ENCODE assay signal across 31 cellular contexts in the genomic region with DNA sequence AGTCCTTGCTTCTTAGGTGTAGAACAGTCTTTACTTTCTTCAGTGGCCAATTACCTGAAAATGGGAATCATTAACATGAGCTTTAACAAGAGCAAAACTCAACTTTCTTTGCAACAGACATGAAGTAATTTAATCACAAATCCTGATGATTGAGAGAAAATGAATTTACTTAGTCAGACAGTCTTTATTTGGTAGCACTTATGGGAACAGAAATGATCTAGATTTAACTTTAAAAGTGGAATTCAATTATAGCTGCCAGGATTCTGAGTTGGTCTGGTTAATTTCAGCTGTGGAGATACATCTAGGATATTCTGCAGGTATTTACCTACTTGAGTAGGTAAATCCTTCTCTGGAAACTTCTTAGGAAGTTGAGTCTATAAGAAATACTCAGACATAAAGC.
DNase-seq lines count a peak whose midpoint lies in the region; ATAC-seq and TF ChIP-seq lines count a peak whose summit lies in the region.
"Had no signal": no experiment of that assay in that cellular context is flagged by ENCODE, and none has a peak within 500 bp of the region (broad histone marks: within the 10 kb centered on the region; RNA-seq: fewer than 3 reads in every experiment).

No MANE protein-coding gene starts in this region.

- peaks cover 0 to 4% of the 10 kb centered on the region in 2 experiments for H3K36me3 ChIP-seq in SK-N-SH (replicated peaks in 1 of 2; ENCODE audit: control insufficient read depth in 1 of 2, insufficient read depth in 2 of 2, low read length in 1 of 2)
- no peaks in the 10 kb centered on the region for H3K36me3 ChIP-seq in smooth muscle cell (ENCODE audit: low read depth)
- H3K36me3 ChIP-seq: BE2C, BLaER1 had no signal

- peak in 1 of 2 experiments; percentile 83; a peak in 2 of 4 replicates for TF ChIP-seq EP300 in SK-N-SH (IDR thresholded peaks at IDR 0.05; ENCODE audit: borderline replicate concordance in 1 of 2, low read depth in 1 of 2, low read length in 1 of 2)

- H3K4me3 ChIP-seq in SK-N-SH (ENCODE audit: low read depth in 2 of 2, low read length in 1 of 2) (no peak overlapping the region), smooth muscle cell (no peak overlapping the region)
- H3K4me3 ChIP-seq: A549; BLaER1; BLaER1 treated with 17β-estradiol and CSF1 and Interleukin-3, amounts not matched to agents 10 nM and 100 nM had no signal

- H4K20me1 ChIP-seq in SK-N-SH (ENCODE audit: insufficient read depth) = no peaks in the 10 kb centered on the region
- no peaks in the 10 kb centered on the region for H4K20me1 ChIP-seq in smooth muscle cell (ENCODE audit: low read depth)
- H4K20me1 ChIP-seq: BLaER1; BLaER1 treated with 17β-estradiol and CSF1 and Interleukin-3, amounts not matched to agents 10 nM and 100 nM had no signal

- TF ChIP-seq CTCF in SK-N-SH (IDR thresholded peaks at IDR 0.05) (no peak), smooth muscle cell (IDR thresholded peaks at IDR 0.05; ENCODE audit: borderline replicate concordance, insufficient read depth, poor library complexity, severe bottlenecking) (no peak)

- no peak overlapping the region for H3K4me2 ChIP-seq in SK-N-SH
- H3K4me2 ChIP-seq in smooth muscle cell = no peak overlapping the region
- H3K4me2 ChIP-seq: A549; BLaER1; BLaER1 treated with 17β-estradiol and CSF1 and Interleukin-3, amounts not matched to agents 10 nM and 100 nM had no signal

- peak; percentile 98 for DNase-seq in SK-N-DZ (ENCODE audit: low spot score)
- no peak for DNase-seq in SK-N-SH
- no peak for DNase-seq in smooth muscle cell (lab: John Stamatoyannopoulos, UW; ENCODE audit: unreplicated experiment)
- no peak for DNase-seq in glomerular visceral epithelial cell (ENCODE audit: extremely low spot score)
- DNase-seq: 8988T; ACHN; AML-193; BE2C; C1 segment of cervical spinal cord; Caco-2; Calu3; CD4-positive, alpha-beta memory T cell; CD4-positive, alpha-beta T cell; CD4-positive, CD25-positive, alpha-beta regulatory T cell; CD8-positive, alpha-beta memory T cell; CD8-positive, alpha-beta T cell; COR-L47; DMS 273 treated with DMSO at 0.1 percent for 48 hours; DMS153; DMS53; DMS79; DMS79 treated with DMSO at 0.1 percent for 48 hours; DND-41; EL had no signal

- H3K9ac ChIP-seq in SK-N-SH (no peak overlapping the region), smooth muscle cell (ENCODE audit: low read depth) (no peak overlapping the region)
- H3K9ac ChIP-seq: BLaER1; BLaER1 treated with 17β-estradiol and CSF1 and Interleukin-3, amounts not matched to agents 10 nM and 100 nM had no signal

- POLR2A ChIA-PET in SK-N-SH (lab: Yijun Ruan, JAX) = no interaction called here

- CTCF ChIA-PET in SK-N-SH (lab: Yijun Ruan, JAX) = interaction anchor here (0.6 to 1.2 kb wide), 3 partner anchors 12 to 97 kb away, joined by 3 to 5 read pairs (median 3); no protein-coding TSS in a partner anchor

- H3K9me3 ChIP-seq in SK-N-SH = no peaks in the 10 kb centered on the region
- no peaks in the 10 kb centered on the region for H3K9me3 ChIP-seq in smooth muscle cell (replicated peaks; ENCODE audit: low read depth)
- H3K9me3 ChIP-seq: A549; BE2C; BLaER1; BLaER1 treated with 17β-estradiol and CSF1 and Interleukin-3, amounts not matched to agents 10 nM and 100 nM; Caco-2 had no signal

- no peaks in the 10 kb centered on the region for H3K79me2 ChIP-seq in SK-N-SH (ENCODE audit: insufficient read depth)
- H3K79me2 ChIP-seq in smooth muscle cell (ENCODE audit: low read depth) = no peaks in the 10 kb centered on the region

- peak; percentile 49; the same call in 1 of the 3 replicates for ATAC-seq in SK-N-SH treated with all-trans-retinoic acid at 6 μM for 48 hours
- no peak for ATAC-seq in GM21737 (IDR thresholded peaks at IDR 0.05; ENCODE audit: unreplicated experiment)
- ATAC-seq: A549; CD8-positive, alpha-beta T cell had no signal

- H3K27me3 ChIP-seq in SK-N-SH (ENCODE audit: insufficient read depth) (no peaks in the 10 kb centered on the region), smooth muscle cell (ENCODE audit: low read depth) (no peaks in the 10 kb centered on the region)
- H3K27me3 ChIP-seq: BE2C; BLaER1; BLaER1 treated with 17β-estradiol and CSF1 and Interleukin-3, amounts not matched to agents 10 nM and 100 nM had no signal

- H3K9me2 ChIP-seq in SK-N-SH = no peaks in the 10 kb centered on the region

- peak overlapping the region in 1 of 2 experiments; percentile 90; a peak in 2 of 4 replicates for H3K27ac ChIP-seq in SK-N-SH (ENCODE audit: low read depth in 2 of 2, low read length in 1 of 2)
- H3K27ac ChIP-seq in smooth muscle cell (ENCODE audit: low read depth) = no peak overlapping the region
- H3K27ac ChIP-seq: 22Rv1; A549; BLaER1; BLaER1 treated with 17β-estradiol and CSF1 and Interleukin-3, amounts not matched to agents 10 nM and 100 nM; C4-2B had no signal

- H3K4me1 ChIP-seq in SK-N-SH (ENCODE audit: control insufficient read depth in 1 of 2, insufficient read depth in 2 of 2, low read depth in 1 of 2, low read length in 1 of 2) (peaks cover 0 to 32% of the 10 kb centered on the region in 2 experiments; a peak in 2 of 4 replicates), smooth muscle cell (ENCODE audit: low read depth) (no peaks in the 10 kb centered on the region)
- H3K4me1 ChIP-seq: A549, Caco-2 had no signal

- H2AFZ ChIP-seq in SK-N-SH (ENCODE audit: low read depth) (no peak overlapping the region), smooth muscle cell (ENCODE audit: low read depth) (no peak overlapping the region)

- H3F3A ChIP-seq in SK-N-SH (replicated peaks; ENCODE audit: insufficient read depth) (peaks cover 6% of the 10 kb centered on the region), smooth muscle cell (ENCODE audit: low read depth) (no peaks in the 10 kb centered on the region)

- TF ChIP-seq RAD21 in SK-N-SH (IDR thresholded peaks at IDR 0.05; ENCODE audit: low read length) = no peak

TF ChIP-seq in SK-N-SH, 30 proteins besides CTCF, POLR2A, EP300 and RAD21:
- peak; percentile 27; the same call in 1 of the 2 replicates for TF ChIP-seq RCOR1 (IDR thresholded peaks at IDR 0.05; ENCODE audit: low read length)
- TF ChIP-seq SIN3A (IDR thresholded peaks at IDR 0.05; ENCODE audit: borderline replicate concordance, low read depth, low read length) = no peak
- TF ChIP-seq CHD2 (IDR thresholded peaks at IDR 0.05; ENCODE audit: low read length, partially characterized antibody) = peak; percentile 21
- TF ChIP-seq GATA2 (CRISPR knock-in tag; IDR thresholded peaks at IDR 0.05) = peak; percentile 52
- no peak for TF ChIP-seq NFIC (IDR thresholded peaks at IDR 0.05; ENCODE audit: borderline replicate concordance)

TF ChIP-seq in SK-N-SH treated with all-trans-retinoic acid at 6 μM for 48 hours, 23 proteins besides CTCF, POLR2A, EP300 and RAD21 (continues in another document):
- peak; percentile 56; the same call in 1 of the 2 replicates for TF ChIP-seq TCF4 (CRISPR knock-in tag; IDR thresholded peaks at IDR 0.05; ENCODE audit: borderline replicate concordance)
- TF ChIP-seq ZNF8 (CRISPR knock-in tag; IDR thresholded peaks at IDR 0.05) = no peak
- peak; percentile 94; the same call in 1 of the 2 replicates for TF ChIP-seq ZC3H10 (CRISPR knock-in tag; IDR thresholded peaks at IDR 0.05)
- TF ChIP-seq ZNF565 (CRISPR knock-in tag; conservative IDR thresholded peaks at IDR 0.05; ENCODE audit: low read depth) = no peak
- no peak for TF ChIP-seq ARNTL (CRISPR knock-in tag; IDR thresholded peaks at IDR 0.05; ENCODE audit: borderline replicate concordance, low read depth)
- no peak for TF ChIP-seq POU6F1 (CRISPR knock-in tag; IDR thresholded peaks at IDR 0.05; ENCODE audit: borderline replicate concordance, low read depth)
- no peak for TF ChIP-seq GLIS3 (CRISPR knock-in tag; IDR thresholded peaks at IDR 0.05)
- TF ChIP-seq, protein P1, sequence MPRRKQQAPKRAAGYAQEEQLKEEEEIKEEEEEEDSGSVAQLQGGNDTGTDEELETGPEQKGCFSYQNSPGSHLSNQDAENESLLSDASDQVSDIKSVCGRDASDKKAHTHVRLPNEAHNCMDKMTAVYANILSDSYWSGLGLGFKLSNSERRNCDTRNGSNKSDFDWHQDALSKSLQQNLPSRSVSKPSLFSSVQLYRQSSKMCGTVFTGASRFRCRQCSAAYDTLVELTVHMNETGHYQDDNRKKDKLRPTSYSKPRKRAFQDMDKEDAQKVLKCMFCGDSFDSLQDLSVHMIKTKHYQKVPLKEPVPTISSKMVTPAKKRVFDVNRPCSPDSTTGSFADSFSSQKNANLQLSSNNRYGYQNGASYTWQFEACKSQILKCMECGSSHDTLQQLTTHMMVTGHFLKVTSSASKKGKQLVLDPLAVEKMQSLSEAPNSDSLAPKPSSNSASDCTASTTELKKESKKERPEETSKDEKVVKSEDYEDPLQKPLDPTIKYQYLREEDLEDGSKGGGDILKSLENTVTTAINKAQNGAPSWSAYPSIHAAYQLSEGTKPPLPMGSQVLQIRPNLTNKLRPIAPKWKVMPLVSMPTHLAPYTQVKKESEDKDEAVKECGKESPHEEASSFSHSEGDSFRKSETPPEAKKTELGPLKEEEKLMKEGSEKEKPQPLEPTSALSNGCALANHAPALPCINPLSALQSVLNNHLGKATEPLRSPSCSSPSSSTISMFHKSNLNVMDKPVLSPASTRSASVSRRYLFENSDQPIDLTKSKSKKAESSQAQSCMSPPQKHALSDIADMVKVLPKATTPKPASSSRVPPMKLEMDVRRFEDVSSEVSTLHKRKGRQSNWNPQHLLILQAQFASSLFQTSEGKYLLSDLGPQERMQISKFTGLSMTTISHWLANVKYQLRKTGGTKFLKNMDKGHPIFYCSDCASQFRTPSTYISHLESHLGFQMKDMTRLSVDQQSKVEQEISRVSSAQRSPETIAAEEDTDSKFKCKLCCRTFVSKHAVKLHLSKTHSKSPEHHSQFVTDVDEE (CRISPR knock-in tag; IDR thresholded peaks at IDR 0.05) = no peak
- peak; percentile 94 for TF ChIP-seq ISL1 (CRISPR knock-in tag; IDR thresholded peaks at IDR 0.05)
